ENCODE assay signal across 1 cellular context in the genomic region with DNA sequence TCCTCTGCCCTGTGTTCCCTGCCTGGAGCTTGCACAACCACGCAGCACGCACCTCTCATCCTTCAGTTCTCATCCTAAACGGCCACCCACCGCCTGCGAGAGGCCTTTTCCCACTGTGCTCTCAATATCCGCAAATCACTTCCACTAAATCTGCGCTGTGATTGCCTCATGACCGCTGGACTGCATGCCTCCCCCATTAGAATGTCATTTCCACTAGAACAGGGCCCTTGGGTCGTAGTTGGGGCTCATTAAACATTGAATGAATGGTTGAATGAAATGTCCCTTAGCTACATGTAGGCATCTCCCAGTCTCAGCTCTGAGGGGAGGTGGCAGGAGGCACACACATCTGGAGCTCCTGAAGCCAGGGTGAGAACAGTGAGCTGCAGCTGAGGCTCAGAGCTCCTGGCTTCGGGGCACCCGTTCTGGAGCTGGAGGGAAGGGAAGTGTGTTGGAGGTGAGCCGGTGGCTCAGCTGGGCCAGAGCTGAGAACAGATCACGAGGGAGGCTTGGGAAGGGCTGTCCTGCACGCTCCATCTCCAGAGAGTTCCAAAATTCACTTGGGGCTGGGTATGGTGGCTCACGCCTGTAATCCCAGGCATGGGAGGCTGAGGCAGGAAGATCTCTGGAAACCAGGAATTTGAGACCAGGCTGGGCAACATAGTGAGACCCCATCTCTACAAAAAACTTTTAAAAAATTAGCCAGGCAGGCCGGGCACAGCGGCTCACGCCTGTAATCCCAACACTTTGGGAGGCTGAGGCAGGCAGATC.
A peak's percentile ranks its signal among the peaks of the same experiment; 100 is the strongest.
TF ChIP-seq lines count a peak whose summit lies in the region.

No MANE protein-coding gene starts in this region.

TF ChIP-seq in HepG2, 621 proteins besides CTCF, POLR2A, EP300 and RAD21:
- TF ChIP-seq ZNF121 (CRISPR knock-in tag; IDR thresholded peaks at IDR 0.05) = peak; percentile 84
- no peak for TF ChIP-seq ZNF614 (CRISPR knock-in tag; IDR thresholded peaks at IDR 0.05; ENCODE audit: borderline replicate concordance)
- peak; percentile 7; the same call in 1 of the 2 replicates for TF ChIP-seq CEBPB (IDR thresholded peaks at IDR 0.05; ENCODE audit: borderline replicate concordance, low read depth, low read length)
- TF ChIP-seq ZNF775 (CRISPR knock-in tag; IDR thresholded peaks at IDR 0.05; ENCODE audit: borderline replicate concordance) = no peak
- no peak for TF ChIP-seq TBL1XR1 (IDR thresholded peaks at IDR 0.05; ENCODE audit: borderline replicate concordance, low read length, partially characterized antibody)
- no peak for TF ChIP-seq ZMYM3 (CRISPR knock-in tag; IDR thresholded peaks at IDR 0.05)
